1 cellular context compared by ENCODE assay signal in genomic region chr6:88168362-88168761, GRCh38.
TF ChIP-seq lines count a peak whose summit lies in the region.

No MANE protein-coding gene starts in this region.

TF ChIP-seq in WTC11, 78 proteins besides CTCF, POLR2A, EP300 and RAD21 (continued from another document):
- TF ChIP-seq TEAD4 (CRISPR knock-in tag; IDR thresholded peaks at IDR 0.05), result no peak
TF ChIP-seq in WTC11: peak in this region for 0.
